In genomic region chr2:36507408-36507812, GRCh38 we compare ENCODE assay signal across 8 cellular contexts.
A peak's percentile ranks its signal among the peaks of the same experiment; 100 is the strongest.
DNase-seq lines count a peak whose midpoint lies in the region; ATAC-seq and TF ChIP-seq lines count a peak whose summit lies in the region.

No MANE protein-coding gene starts in this region.

- no peak overlapping the region for H2AFZ ChIP-seq in GM23338

- H3K27me3 ChIP-seq in GM23338 (ENCODE audit: insufficient read depth) (no peaks in the 10 kb centered on the region), lower lobe of right lung (ENCODE audit: low read depth) (no peaks in the 10 kb centered on the region)

- no peak for TF ChIP-seq EP300 in Ishikawa (IDR thresholded peaks at IDR 0.05; ENCODE audit: borderline replicate concordance)

- no peak overlapping the region; the same call in 1 of the 2 replicates for H3K27ac Mint-ChIP-seq in GM23338

- H3K4me1 ChIP-seq in GM23338 (ENCODE audit: insufficient read depth) (peaks cover 6% of the 10 kb centered on the region), lower lobe of right lung (no peaks in the 10 kb centered on the region)

- peaks cover 7% of the 10 kb centered on the region; the same call in 1 of the 2 replicates for H3K79me2 ChIP-seq in GM23338 (replicated peaks; ENCODE audit: insufficient read depth)

- no peaks in the 10 kb centered on the region for H3F3A ChIP-seq in GM23338 (replicated peaks; ENCODE audit: low read depth)

- H3K27ac ChIP-seq in GM23338 (ENCODE audit: low read depth) (peak overlapping the region; percentile 14), SK-N-MC (no peak overlapping the region), lower lobe of right lung (no peak overlapping the region)

- H3K4me2 ChIP-seq in GM23338, result no peak overlapping the region

- H4K20me1 ChIP-seq in GM23338 (replicated peaks; ENCODE audit: insufficient read depth), result no peaks in the 10 kb centered on the region

- H3K4me3 ChIP-seq in GM23338 (no peak overlapping the region), SK-N-MC (no peak overlapping the region), lower lobe of right lung (no peak overlapping the region)

- no peak overlapping the region for H3K9ac ChIP-seq in SK-N-MC (ENCODE audit: insufficient read length)

- peaks cover 17% of the 10 kb centered on the region for H3K4me1 Mint-ChIP-seq in GM23338

- peak; percentile 100 for ATAC-seq in GM23338
- ATAC-seq in lower lobe of right lung, result peak; percentile 86 to 89
- peak; percentile 81 for ATAC-seq in stimulated activated naive CD8-positive, alpha-beta T cell treated with anti-CD3 and anti-CD28 coated beads, Interleukin-15, Interleukin-2, amounts not matched to agents 100 U/mL and 50 U/mL, for 24 hours

- DNase-seq in activated gamma-delta T cell treated with Interleukin-2 at 50 U/mL for 16 hours (peak; percentile 22), activated gamma-delta T cell (lab: John Stamatoyannopoulos, UW) (no peak), GM23338 (ENCODE audit: low spot score) (peak; percentile 94), SK-N-MC (ENCODE audit: low read depth, low spot score) (peak; percentile 35), dedifferentiated amniotic fluid mesenchymal stem cell (ENCODE audit: extremely low spot score) (peak; percentile 70), lower lobe of right lung (no peak)
- peak; percentile 23 for DNase-seq in stimulated activated naive CD8-positive, alpha-beta T cell treated with anti-CD3 and anti-CD28 coated beads, Interleukin-15, Interleukin-2, amounts not matched to agents 100 U/mL and 50 U/mL, for 24 hours

- peaks cover 4% of the 10 kb centered on the region for H3K27me3 Mint-ChIP-seq in GM23338 (ENCODE audit: insufficient read depth, low read depth, poor library complexity)

- TF ChIP-seq CTCF in GM23338 (conservative IDR thresholded peaks at IDR 0.05; ENCODE audit: low read depth in 2 of 2) (peak; percentile 92 to 99), lower lobe of right lung (IDR thresholded peaks at IDR 0.05) (peak; percentile 77)

- no peaks in the 10 kb centered on the region for H3K9me3 Mint-ChIP-seq in GM23338

- H3K9me3 ChIP-seq in SK-N-MC (ENCODE audit: low read depth, low read length) (no peaks in the 10 kb centered on the region), lower lobe of right lung (no peaks in the 10 kb centered on the region)

- intact Hi-C loops in lower lobe of right lung (cut with DNase I), result loop anchor here (10.0 kb wide), 1 partner anchor 153 kb away; the partner anchor contains the start of gene CRIM1

- peaks cover 25% of the 10 kb centered on the region for H3K36me3 Mint-ChIP-seq in GM23338 (ENCODE audit: low read depth)

- H3K36me3 ChIP-seq in GM23338 (ENCODE audit: insufficient read depth) (peaks cover 4% of the 10 kb centered on the region; the same call in 1 of the 2 replicates), SK-N-MC (ENCODE audit: insufficient read depth, low read length) (peaks cover 6% of the 10 kb centered on the region; the same call in 1 of the 2 replicates), lower lobe of right lung (peaks cover 53% of the 10 kb centered on the region)

- H3K4me3 Mint-ChIP-seq in GM23338, result no peak overlapping the region

- no peaks in the 10 kb centered on the region for H3K9me2 ChIP-seq in GM23338 (ENCODE audit: insufficient read depth)

- TF ChIP-seq RAD21 in Ishikawa (IDR thresholded peaks at IDR 0.05; ENCODE audit: low read depth), result peak; percentile 92

TF ChIP-seq in GM23338, 12 proteins besides CTCF, POLR2A, EP300 and RAD21 (continues in another document):
- TF ChIP-seq CREB1 (CRISPR knock-in tag; IDR thresholded peaks at IDR 0.05; ENCODE audit: low read depth) (peak; percentile 44; the same call in 1 of the 2 replicates), NANOG (IDR thresholded peaks at IDR 0.05; ENCODE audit: borderline replicate concordance) (peak; percentile 70; the same call in 1 of the 2 replicates), JUNB (IDR thresholded peaks at IDR 0.05; ENCODE audit: unreplicated experiment) (no peak), ZNF331 (CRISPR knock-in tag; IDR thresholded peaks at IDR 0.05; ENCODE audit: low read depth) (0 out of 2 replicates have a peak, but pooled peaks have one; percentile 23), EZH2phosphoT487 (IDR thresholded peaks at IDR 0.05; ENCODE audit: unreplicated experiment) (no peak)

TF ChIP-seq in Ishikawa, 13 proteins besides CTCF, POLR2A, EP300 and RAD21:
- TF ChIP-seq USF1 (IDR thresholded peaks at IDR 0.05) (no peak), CREB1 (IDR thresholded peaks at IDR 0.05; ENCODE audit: low read depth) (no peak), TAF1 (IDR thresholded peaks at IDR 0.05; ENCODE audit: low read depth) (no peak), CEBPB (IDR thresholded peaks at IDR 0.05) (no peak), TCF12 (IDR thresholded peaks at IDR 0.05; ENCODE audit: low read depth) (no peak)

Comparison
In these comparisons a context has a peak if more than half of its experiments do, and no peak if none do; other contexts are left out.
1. DNase-seq: peak in activated gamma-delta T cell treated with Interleukin-2 at 50 U/mL for 16 hours (single experiment), GM23338 (single experiment), SK-N-MC (single experiment), dedifferentiated amniotic fluid mesenchymal stem cell (single experiment) and stimulated activated naive CD8-positive, alpha-beta T cell treated with anti-CD3 and anti-CD28 coated beads, Interleukin-15, Interleukin-2, amounts not matched to agents 100 U/mL and 50 U/mL, for 24 hours (single experiment); none in activated gamma-delta T cell (single experiment) and lower lobe of right lung (single experiment).
2. Peak in every context shown above with its lines, with median percentiles within 50 percentile points of each other: ATAC-seq.